18 cellular contexts compared by ENCODE assay signal in the genomic region with DNA sequence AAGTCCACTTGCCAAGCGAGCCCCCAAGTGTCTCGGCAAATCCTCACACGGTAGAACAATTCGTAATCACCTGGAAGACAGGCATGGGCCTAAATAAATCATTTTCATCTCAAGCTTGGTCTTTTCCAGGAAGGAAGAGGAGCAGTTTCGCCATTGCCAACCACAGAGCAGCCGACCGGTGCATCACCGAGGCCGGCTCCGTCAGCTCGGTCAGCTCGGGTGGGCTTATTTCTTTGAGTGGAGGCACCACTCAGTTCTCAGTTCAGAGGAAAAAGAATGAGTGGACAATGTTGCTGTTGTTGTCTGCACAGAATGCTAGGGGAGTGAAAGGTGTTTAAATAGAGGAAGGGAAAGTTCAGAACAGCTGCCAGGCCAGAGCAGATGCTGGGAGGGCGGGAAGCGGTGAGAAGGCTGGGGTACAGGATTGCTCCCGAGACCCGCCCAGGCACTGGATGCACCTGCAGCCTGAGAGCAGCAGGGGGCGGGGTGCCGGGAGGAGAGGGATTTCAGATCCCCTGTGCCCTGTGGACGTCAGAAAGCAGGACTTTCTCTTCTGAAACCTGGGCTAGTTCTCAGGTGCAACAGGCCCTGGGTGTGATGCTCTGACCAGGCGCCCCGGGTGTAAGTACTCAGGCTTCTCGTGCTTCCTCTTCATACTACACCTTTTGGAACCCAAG. TPM values are rescaled to one million over a fixed set of nuclear protein-coding genes. Genes with fewer than 3 reads are reported as not detected.
DNase-seq lines count a peak whose midpoint lies in the region; ATAC-seq, FAIRE-seq and TF ChIP-seq lines count a peak whose summit lies in the region.
"Had no signal": no experiment of that assay in that cellular context is flagged by ENCODE, and none has a peak within 500 bp of the region (broad histone marks: within the 10 kb centered on the region; RNA-seq: fewer than 3 reads in every experiment).

No MANE protein-coding gene starts in this region.

- peak; percentile 19 for TF ChIP-seq CTCF in bronchial epithelial cell (IDR thresholded peaks at IDR 0.05; ENCODE audit: insufficient read depth, low read length, severe bottlenecking)
- TF ChIP-seq CTCF in neural crest cell (conservative IDR thresholded peaks at IDR 0.05) = peak; percentile 40
- TF ChIP-seq CTCF in CD14-positive monocyte (IDR thresholded peaks at IDR 0.05) = no peak
- TF ChIP-seq CTCF in vagina (IDR thresholded peaks at IDR 0.05) = no peak
- no peak for TF ChIP-seq CTCF in GM13977 (IDR thresholded peaks at IDR 0.05; ENCODE audit: extremely low read depth, insufficient read depth, missing control alignments)

- H3K36me3 Mint-ChIP-seq in neural crest cell (ENCODE audit: low read depth) (peaks cover 3% of the 10 kb centered on the region), CD14-positive monocyte (no peaks in the 10 kb centered on the region)

- H3K4me3 ChIP-seq in bronchial epithelial cell (ENCODE audit: low read depth, low read length) (no peak overlapping the region), vagina (no peak overlapping the region)
- H3K4me3 ChIP-seq: HAP-1, heart right ventricle had no signal

- H3K4me1 Mint-ChIP-seq in neural crest cell = no peaks in the 10 kb centered on the region
- H3K4me1 Mint-ChIP-seq in CD14-positive monocyte = peaks cover 3% of the 10 kb centered on the region

- H3K9me3 Mint-ChIP-seq in neural crest cell (peaks cover 7% of the 10 kb centered on the region), CD14-positive monocyte (peaks cover 5 to 23% (median 16%) of the 10 kb centered on the region in 7 donors)
- H3K9me3 Mint-ChIP-seq: CD8-positive, alpha-beta T cell; IgD-negative memory B cell had no signal

- H3K27ac ChIP-seq in vagina = no peak overlapping the region
- H3K27ac ChIP-seq: heart right ventricle had no signal

- no peak for FAIRE-seq in bronchial epithelial cell (lab: Jason Lieb, UNC)

- TF ChIP-seq POLR2A in vagina (IDR thresholded peaks at IDR 0.05) = no peak

- H3K27me3 Mint-ChIP-seq in neural crest cell (ENCODE audit: low read depth) = no peaks in the 10 kb centered on the region
- H3K27me3 Mint-ChIP-seq in CD14-positive monocyte (ENCODE audit: low read depth in 3 of 3) = peaks cover 6 to 10% (median 9%) of the 10 kb centered on the region in 3 donors

- no peaks in the 10 kb centered on the region for H3K9me3 ChIP-seq in vagina
- H3K9me3 ChIP-seq: HAP-1, heart right ventricle had no signal

- H3K4me1 ChIP-seq in vagina = no peaks in the 10 kb centered on the region
- H3K4me1 ChIP-seq: HAP-1, heart right ventricle had no signal

- no peak overlapping the region for H3K27ac Mint-ChIP-seq in neural crest cell (ENCODE audit: unreplicated experiment)
- H3K27ac Mint-ChIP-seq in CD14-positive monocyte = no peak overlapping the region

- intact Hi-C loops in CD14-positive monocyte (cut with micrococcal nuclease) (no loop called here), vagina (cut with DNase I) (no loop called here)

- peak; percentile 27 for DNase-seq in ELF-1 (ENCODE audit: low read depth, low spot score)
- peak; percentile 15 for DNase-seq in MV-4-11 (lab: John Stamatoyannopoulos, UW)
- no peak for DNase-seq in bronchial epithelial cell (ENCODE audit: low read depth)
- no peak for DNase-seq in neural crest cell (ENCODE audit: low read depth, low spot score)
- DNase-seq in CD14-positive monocyte (ENCODE audit: low spot score) = no peak
- no peak for DNase-seq in vagina (ENCODE audit: extremely low spot score in 2 of 2)
- DNase-seq in GM13977 (ENCODE audit: low spot score) = no peak
- DNase-seq: activated T-cell treated with anti-CD3 and anti-CD28 coated beads for 4 hours; amniotic stem cell; CD8-positive, alpha-beta T cell; effector CD4-positive, alpha-beta T cell; heart right ventricle; NCI-H2081 treated with DMSO at 0.1 percent for 48 hours; stimulated activated naive CD8-positive, alpha-beta T cell treated with anti-CD3 and anti-CD28 coated beads, Interleukin-15, Interleukin-2, amounts not matched to agents 100 U/mL and 50 U/mL, for 24 hours had no signal

- no peaks in the 10 kb centered on the region for H3K36me3 ChIP-seq in bronchial epithelial cell (ENCODE audit: control insufficient read depth, insufficient read depth, low read length)
- no peaks in the 10 kb centered on the region for H3K36me3 ChIP-seq in vagina
- H3K36me3 ChIP-seq: HAP-1, heart right ventricle had no signal

- no peak overlapping the region for H3K4me3 Mint-ChIP-seq in neural crest cell
- no peak overlapping the region for H3K4me3 Mint-ChIP-seq in CD14-positive monocyte

- H3K27me3 ChIP-seq in bronchial epithelial cell (ENCODE audit: control insufficient read depth, insufficient read depth, low read length) (no peaks in the 10 kb centered on the region), vagina (no peaks in the 10 kb centered on the region)
- H3K27me3 ChIP-seq: heart right ventricle had no signal

- ATAC-seq in HG03159 (IDR thresholded peaks at IDR 0.05; ENCODE audit: unreplicated experiment) = no peak
- ATAC-seq: CD8-positive, alpha-beta T cell; heart right ventricle; stimulated activated naive CD8-positive, alpha-beta T cell treated with anti-CD3 and anti-CD28 coated beads, Interleukin-15, Interleukin-2, amounts not matched to agents 100 U/mL and 50 U/mL, for 24 hours had no signal

- in situ Hi-C loops in GM13977 (cut with MboI; ENCODE audit: low pct_unique_long_range_greater_than_20kb, low sequenced_read_pairs, unreplicated experiment) = loop anchor here (25.0 kb wide), 1 partner anchor 399 kb away; no protein-coding TSS in a partner anchor

RNA-seq across cellular contexts. Expression of a gene that starts 17.7 kb away (rescaled TPM):
- total RNA-seq in bronchial epithelial cell (7.8 and 12.1 TPM in 2 replicates), neural crest cell (35.2 and 40.2 TPM in 2 replicates), vagina (197 TPM)
- under 1 TPM in 1 of 2 donors, not detected in 1; 0.06 TPM for polyA plus RNA-seq in CD14-positive monocyte

RNA-seq across cellular contexts. Expression of a gene that starts 50.5 kb away (rescaled TPM):
- under 0.01 and 0.13 TPM in 2 replicates for total RNA-seq in bronchial epithelial cell
- total RNA-seq in neural crest cell = not detected in 2 replicates
- not detected for polyA plus RNA-seq in CD14-positive monocyte
- total RNA-seq in vagina = 1.7 TPM
- total RNA-seq: CD8-positive, alpha-beta T cell; heart right ventricle; posterior vena cava had no signal
- polyA plus RNA-seq: IgD-negative memory B cell had no signal

Comparison
In these comparisons a context has a peak if more than half of its experiments do, and no peak if none do; other contexts are left out.
1. DNase-seq: peak in ELF-1 (single experiment) and MV-4-11 (single experiment); none in bronchial epithelial cell (single experiment), neural crest cell (single experiment), CD14-positive monocyte (single experiment), vagina (0 of 2) and GM13977 (single experiment).
2. CTCF ChIP-seq: peak in bronchial epithelial cell (single experiment) and neural crest cell (single experiment); none in CD14-positive monocyte (single experiment), vagina (0 of 3) and GM13977 (single experiment).